Comparison of ENCODE assay signal across 18 cellular contexts in the genomic region with DNA sequence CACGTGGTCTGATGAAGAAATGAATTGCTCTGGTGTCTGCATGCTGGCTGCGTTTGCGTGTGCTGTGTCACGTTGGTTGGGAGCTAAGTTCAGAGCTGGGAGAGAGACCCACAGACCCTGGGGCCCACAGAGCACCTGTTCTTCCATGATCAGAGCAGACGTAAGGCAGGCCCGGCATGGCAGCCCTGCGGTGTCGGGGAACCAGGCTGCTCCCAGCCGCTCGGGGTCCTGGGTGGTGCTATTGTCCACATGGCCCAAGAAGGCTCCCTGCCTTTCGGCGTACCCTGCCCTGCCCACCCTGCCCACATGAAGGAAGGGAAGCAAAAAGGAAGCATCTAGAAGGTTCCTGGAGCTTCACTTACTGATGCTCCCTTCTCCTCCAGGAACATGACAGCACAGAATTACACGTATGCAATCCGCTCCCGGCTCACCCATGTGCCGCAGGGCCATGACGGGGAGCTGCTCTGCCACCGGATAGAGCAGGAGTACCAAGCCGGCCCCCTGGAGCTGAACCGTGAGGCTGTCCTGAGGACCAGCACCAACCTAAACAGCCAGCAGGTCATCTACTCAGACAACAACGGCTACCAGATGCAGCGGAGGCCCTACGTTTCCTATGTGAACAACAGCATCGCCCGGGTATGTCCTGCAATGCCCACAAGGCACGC.
"Had no signal": no experiment of that assay in that cellular context is flagged by ENCODE, and none has a peak within 500 bp of the region (broad histone marks: within the 10 kb centered on the region; RNA-seq: fewer than 3 reads in every experiment).

No MANE protein-coding gene starts in this region.

- H3K27me3 Mint-ChIP-seq: naive B cell had no signal

- H3K27ac Mint-ChIP-seq: naive B cell had no signal

- H3K4me3 ChIP-seq: esophagus squamous epithelium, gastroesophageal sphincter, left ventricle myocardium inferior, lung, ovary, right atrium auricular region, sigmoid colon, skin epidermis, stomach, thoracic aorta, transverse colon had no signal

- H3K36me3 ChIP-seq: ovary had no signal

- FAIRE-seq: keratinocyte had no signal

- H3K27ac ChIP-seq: esophagus squamous epithelium, gastroesophageal sphincter, left ventricle myocardium inferior, ovary, right atrium auricular region, sigmoid colon, skin epidermis, stomach, thoracic aorta, transverse colon had no signal

- H3K4me1 ChIP-seq: esophagus squamous epithelium, gastroesophageal sphincter, left ventricle myocardium inferior, right atrium auricular region, sigmoid colon, stomach, transverse colon had no signal

- H3K27me3 ChIP-seq: esophagus squamous epithelium, gastroesophageal sphincter, ovary, right atrium auricular region, sigmoid colon, stomach, transverse colon had no signal

- ATAC-seq: gastroesophageal sphincter had no signal

- DNase-seq: esophagus squamous epithelium; left cardiac atrium; mesenchymal stem cell; naive B cell; ovary; sigmoid colon; stimulated activated CD4-positive, alpha-beta T cell treated with anti-CD3 and anti-CD28 coated beads, Interleukin-2, amount 100 ng/mL, for 24 hours; stimulated activated CD4-positive, alpha-beta T cell treated with anti-CD3 and anti-CD28 coated beads, Interleukin-4, amount 100 ng/mL, for 4 hours; stimulated activated naive CD4-positive, alpha-beta T cell; stomach; transverse colon had no signal

- H3K9me3 ChIP-seq: thoracic aorta had no signal
